Comparison of ENCODE assay signal across 15 cellular contexts in genomic region chr5:147752666-147753290, GRCh38. TPM values are rescaled to one million over a fixed set of nuclear protein-coding genes. Genes with fewer than 3 reads are reported as not detected.
DNase-seq lines count a peak whose midpoint lies in the region; TF ChIP-seq lines count a peak whose summit lies in the region.
"Had no signal": no experiment of that assay in that cellular context is flagged by ENCODE, and none has a peak within 500 bp of the region (broad histone marks: within the 10 kb centered on the region; RNA-seq: fewer than 3 reads in every experiment).

No MANE protein-coding gene starts in this region.

- H2BK120ac ChIP-seq in mesenchymal stem cell (ENCODE audit: low read depth, low read length): no peak overlapping the region

- H4K91ac ChIP-seq in mesenchymal stem cell (ENCODE audit: low read length): no peak overlapping the region

- no peak overlapping the region for H2AFZ ChIP-seq in mesenchymal stem cell (ENCODE audit: low read depth, low read length)

- TF ChIP-seq CTCF in astrocyte of the spinal cord (IDR thresholded peaks at IDR 0.05; ENCODE audit: low read depth, low read length): no peak
- TF ChIP-seq CTCF in transverse colon (IDR thresholded peaks at IDR 0.05): no peak

- no peak overlapping the region for H3K4ac ChIP-seq in mesenchymal stem cell (ENCODE audit: low read depth in 1 of 2, low read length in 2 of 2)

- in situ Hi-C loops in astrocyte of the spinal cord (cut with HindIII; ENCODE audit: low sequenced_read_pairs) (no loop called here), transverse colon (cut with MboI; ENCODE audit: low pct_ligation_motif_present in 1 of 4, low pct_unique_long_range_greater_than_20kb in 1 of 4, low sequenced_read_pairs in 3 of 4) (no loop called here)

- H3K79me1 ChIP-seq in mesenchymal stem cell (replicated peaks; ENCODE audit: low read length, poor library complexity, severe bottlenecking): no peaks in the 10 kb centered on the region

- WGBS in mesenchymal stem cell: 100% methylated on average over 1 of the region's 3 CpGs
- WGBS in transverse colon (ENCODE audit: low coverage in 1 of 2), 2 donors: 68 to 88% methylated on average over 3 of the region's 3 CpGs

- no peak overlapping the region for H3K4me2 ChIP-seq in mesenchymal stem cell (ENCODE audit: low read length, poor library complexity, severe bottlenecking)
- H3K4me2 ChIP-seq: A549 had no signal

- H2AK5ac ChIP-seq in mesenchymal stem cell (ENCODE audit: low read length, severe bottlenecking): no peak overlapping the region

- no peak overlapping the region for H2BK5ac ChIP-seq in mesenchymal stem cell (ENCODE audit: low read depth, low read length, poor library complexity, severe bottlenecking)

- no peaks in the 10 kb centered on the region for H3K4me1 ChIP-seq in mesenchymal stem cell (ENCODE audit: control insufficient read depth, insufficient read depth, low read depth, low read length)
- H3K4me1 ChIP-seq in transverse colon: no peaks in the 10 kb centered on the region
- H3K4me1 ChIP-seq: A549, HAP-1, Peyer's patch had no signal

- TF ChIP-seq EP300 in transverse colon (IDR thresholded peaks at IDR 0.05; ENCODE audit: low read depth): no peak

- H3K9ac ChIP-seq in mesenchymal stem cell (ENCODE audit: low read length): no peak overlapping the region

- no peak overlapping the region for H3K23ac ChIP-seq in mesenchymal stem cell (ENCODE audit: low read length in 2 of 2)

- H3K9me3 ChIP-seq in mesenchymal stem cell (ENCODE audit: control insufficient read depth, low read length) (no peaks in the 10 kb centered on the region), transverse colon (no peaks in the 10 kb centered on the region)
- H3K9me3 ChIP-seq: A549, HAP-1, Peyer's patch had no signal

- H3K18ac ChIP-seq in mesenchymal stem cell (ENCODE audit: low read depth in 1 of 2, low read length in 2 of 2): peak overlapping the region; percentile 44 to 69

- no peak overlapping the region for H3K14ac ChIP-seq in mesenchymal stem cell (ENCODE audit: low read length in 2 of 2)

- no peak overlapping the region for H2BK12ac ChIP-seq in mesenchymal stem cell (ENCODE audit: low read length in 2 of 2)

- intact Hi-C loops in transverse colon (cut with DNase I; ENCODE audit: low total_unique reads): no loop called here

- no peak overlapping the region for H2BK15ac ChIP-seq in mesenchymal stem cell (ENCODE audit: low read depth, poor library complexity, severe bottlenecking)

- DNase-seq in A172 (ENCODE audit: low spot score) (peak; percentile 21), M059J (ENCODE audit: low read depth) (peak; percentile 58), astrocyte of the spinal cord (ENCODE audit: low read depth, low spot score) (peak; percentile 25), mesenchymal stem cell (peak; percentile 74), T1000 (lab: John Stamatoyannopoulos, UW) (no peak), transverse colon (no peak), NCI-H1092 treated with DMSO at 0.1 percent for 48 hours (lab: John Stamatoyannopoulos, UW) (no peak), NCI-H128 (lab: John Stamatoyannopoulos, UW; ENCODE audit: unreplicated experiment) (no peak)
- DNase-seq: NCI-H1048, NCI-H1694, NCI-H526 treated with DMSO at 0.1 percent for 48 hours, Peyer's patch, SHP77 had no signal

- H3K27ac ChIP-seq in mesenchymal stem cell (ENCODE audit: low read length, poor library complexity, severe bottlenecking) (no peak overlapping the region), transverse colon (no peak overlapping the region)
- H3K27ac ChIP-seq: A549, Peyer's patch had no signal

- no peaks in the 10 kb centered on the region for H3K27me3 ChIP-seq in mesenchymal stem cell (ENCODE audit: control insufficient read depth in 1 of 2, insufficient read depth in 1 of 2, low read length in 2 of 2)
- H3K27me3 ChIP-seq in transverse colon: no peaks in the 10 kb centered on the region
- H3K27me3 ChIP-seq: Peyer's patch had no signal

- no peak overlapping the region for H4K8ac ChIP-seq in mesenchymal stem cell (ENCODE audit: low read length)

- no peaks in the 10 kb centered on the region for H3K36me3 ChIP-seq in mesenchymal stem cell (ENCODE audit: control insufficient read depth in 1 of 2, insufficient read depth in 2 of 2, low read depth in 1 of 2, low read length in 2 of 2)
- no peaks in the 10 kb centered on the region for H3K36me3 ChIP-seq in transverse colon
- H3K36me3 ChIP-seq: HAP-1, Peyer's patch had no signal

- no peak for TF ChIP-seq POLR2A in transverse colon (IDR thresholded peaks at IDR 0.05)

- H3K4me3 ChIP-seq in astrocyte of the spinal cord (ENCODE audit: low read depth, low read length) (no peak overlapping the region), mesenchymal stem cell (ENCODE audit: insufficient read depth in 1 of 2, low read depth in 1 of 2, low read length in 2 of 2) (no peak overlapping the region), transverse colon (no peak overlapping the region)
- H3K4me3 ChIP-seq: A549, HAP-1, Peyer's patch had no signal

RNA-seq across cellular contexts. Expression of gene JAKMIP2, which starts 29.8 kb away (rescaled TPM):
- total RNA-seq in A172 (2014; rRNA removed; shearing (Covaris generic)): 12.5 and 15.6 TPM in 2 replicates
- 1.1 and 2.3 TPM in 2 replicates for total RNA-seq in M059J (2014; rRNA removed; shearing (Covaris generic))
- polyA plus RNA-seq in mesenchymal stem cell (2013, experiment 1 of 2): 8.8 TPM
- 9.5 TPM for polyA plus RNA-seq in mesenchymal stem cell (2013, experiment 2 of 2)
- total RNA-seq in transverse colon: under 1 TPM; 0.37 to 0.79 (median 0.40) TPM

Comparison
In these comparisons a context has a peak if more than half of its experiments do, and no peak if none do; other contexts are left out.
1. DNase-seq: peak in A172 (single experiment), M059J (single experiment), astrocyte of the spinal cord (single experiment) and mesenchymal stem cell (single experiment); none in T1000 (single experiment), transverse colon (single experiment), NCI-H1092 treated with DMSO at 0.1 percent for 48 hours (single experiment) and NCI-H128 (single experiment).